In genomic region chrX:82813671-82814078, GRCh38 we compare ENCODE assay signal across 13 cellular contexts.
DNase-seq lines count a peak whose midpoint lies in the region; ATAC-seq, FAIRE-seq and TF ChIP-seq lines count a peak whose summit lies in the region.
"Had no signal": no experiment of that assay in that cellular context is flagged by ENCODE, and none has a peak within 500 bp of the region (broad histone marks: within the 10 kb centered on the region; RNA-seq: fewer than 3 reads in every experiment).

No MANE protein-coding gene starts in this region.

- H3K9me3 ChIP-seq in A549 (no peaks in the 10 kb centered on the region; the same call in 2 of the 3 replicates), keratinocyte (ENCODE audit: control insufficient read depth, low read depth, low read length) (no peaks in the 10 kb centered on the region), mucosa of descending colon (peaks cover 2% of the 10 kb centered on the region)

- no peak overlapping the region for H3K9ac ChIP-seq in keratinocyte (ENCODE audit: control insufficient read depth, extremely low read depth, insufficient read depth, low read length)

- peak overlapping the region; percentile 56 to 57; a peak in 3 of 6 replicates for H3K27ac ChIP-seq in A549
- H3K27ac ChIP-seq in keratinocyte (ENCODE audit: control insufficient read depth, insufficient read depth, low read length) = peak overlapping the region; percentile 6

- no peak for TF ChIP-seq POLR2A in A549 (IDR thresholded peaks at IDR 0.05; ENCODE audit: low read length)

- H2AFZ ChIP-seq in keratinocyte (ENCODE audit: control insufficient read depth, low read length) = no peak overlapping the region

- peak; percentile 25 to 61 for TF ChIP-seq RAD21 in A549 (conservative IDR thresholded peaks at IDR 0.05 in 1 of 2, IDR thresholded peaks at IDR 0.05 in 1 of 2)

- in situ Hi-C loops in astrocyte of the cerebellum (cut with HindIII; ENCODE audit: low sequenced_read_pairs) = no loop called here

- CTCF ChIA-PET in A549 (lab: Yijun Ruan, JAX) = no interaction called here

- dilution Hi-C loops in keratinocyte (cut with MboI; ENCODE audit: extremely low pct_ligation_motif_present, low sequenced_read_pairs) = no loop called here

- H3K4me1 ChIP-seq in A549 (peaks cover 12% of the 10 kb centered on the region; the same call in 2 of the 3 replicates), keratinocyte (ENCODE audit: control insufficient read depth, extremely low read depth, insufficient read depth, low read length) (peaks cover 12% of the 10 kb centered on the region), mucosa of descending colon (ENCODE audit: low read depth) (no peaks in the 10 kb centered on the region)

- H3K79me2 ChIP-seq in keratinocyte (ENCODE audit: control insufficient read depth, insufficient read depth, low read length) = no peaks in the 10 kb centered on the region

- no peaks in the 10 kb centered on the region for H3K27me3 ChIP-seq in keratinocyte (ENCODE audit: control insufficient read depth, extremely low read depth, insufficient read depth, low read length)

- TF ChIP-seq CTCF in A549 (IDR thresholded peaks at IDR 0.05) = no peak
- no peak for TF ChIP-seq CTCF in astrocyte of the cerebellum (IDR thresholded peaks at IDR 0.05; ENCODE audit: low read depth, low read length, missing control alignments)
- TF ChIP-seq CTCF in keratinocyte (optimal IDR thresholded peaks at IDR 0.05 in 1 of 3, IDR thresholded peaks at IDR 0.05 in 1 of 3, conservative IDR thresholded peaks at IDR 0.05 in 1 of 3; ENCODE audit: extremely low read depth in 1 of 3, insufficient read depth in 2 of 3, low read length in 3 of 3) = no peak
- TF ChIP-seq CTCF in mucosa of descending colon (IDR thresholded peaks at IDR 0.05) = no peak

- POLR2A ChIA-PET in A549 (lab: Yijun Ruan, JAX) = no interaction called here

- H3K4me3 ChIP-seq in A549 = no peak overlapping the region
- no peak overlapping the region for H3K4me3 ChIP-seq in astrocyte of the cerebellum (ENCODE audit: low read depth, low read length)
- H3K4me3 ChIP-seq in keratinocyte (ENCODE audit: control insufficient read depth in 2 of 3, extremely low read depth in 1 of 3, insufficient read depth in 2 of 3, low read depth in 1 of 3, low read length in 3 of 3) = no peak overlapping the region
- no peak overlapping the region for H3K4me3 ChIP-seq in mucosa of descending colon

- FAIRE-seq in A549 (lab: Jason Lieb, UNC) (peak; percentile 100), keratinocyte (lab: Jason Lieb, UNC) (peak; percentile 84)
- FAIRE-seq: frontal cortex had no signal

- ATAC-seq in A549 = peak; percentile 87 to 99
- ATAC-seq in GM21528 (IDR thresholded peaks at IDR 0.05; ENCODE audit: low FRiP score, unreplicated experiment) = no peak
- ATAC-seq in mucosa of descending colon = no peak
- ATAC-seq in HG02642 (IDR thresholded peaks at IDR 0.05; ENCODE audit: poor library complexity, unreplicated experiment) = no peak
- ATAC-seq: T-cell had no signal

- H3K36me3 ChIP-seq in keratinocyte (ENCODE audit: control insufficient read depth in 2 of 2, extremely low read depth in 1 of 2, insufficient read depth in 2 of 2, low read length in 2 of 2) = no peaks in the 10 kb centered on the region
- no peaks in the 10 kb centered on the region for H3K36me3 ChIP-seq in mucosa of descending colon (ENCODE audit: low read depth)

- TF ChIP-seq EP300 in A549 (IDR thresholded peaks at IDR 0.05) = peak; percentile 71 to 81; a peak in 3 of 5 replicates

- DNase-seq in A549 (ENCODE audit: low read depth in 1 of 2, low spot score in 1 of 2) (peak; percentile 22 to 86), HuH-7.5 (ENCODE audit: low spot score) (peak; percentile 0), astrocyte of the cerebellum (ENCODE audit: low read depth) (peak; percentile 87), keratinocyte (ENCODE audit: low read depth, low spot score) (peak; percentile 85), C1 segment of cervical spinal cord (lab: John Stamatoyannopoulos, UW) (no peak), mucosa of descending colon (no peak)
- DNase-seq: amygdala, midbrain, NCI-H2107, T-cell had no signal

- peak overlapping the region; percentile 62 for H3K4me2 ChIP-seq in A549
- H3K4me2 ChIP-seq in keratinocyte (ENCODE audit: control insufficient read depth, extremely low read depth, insufficient read depth, low read depth, low read length) = peak overlapping the region; percentile 5

- no peaks in the 10 kb centered on the region for H3K9me1 ChIP-seq in keratinocyte (ENCODE audit: control insufficient read depth, extremely low read depth, insufficient read depth, low read length)

- 0% methylated on average over 1 of the region's 1 CpG for WGBS in A549 (ENCODE audit: missing lambda C conversion rate)

- intact Hi-C loops in mucosa of descending colon (cut with DNase I, micrococcal nuclease) = no loop called here

- H4K20me1 ChIP-seq in keratinocyte (ENCODE audit: control insufficient read depth, extremely low read depth, insufficient read depth, low read length) = no peaks in the 10 kb centered on the region

TF ChIP-seq in A549, 52 proteins besides CTCF, POLR2A, EP300 and RAD21:
- peak; percentile 83; the same call in 1 of the 3 replicates for TF ChIP-seq BCL3 (IDR thresholded peaks at IDR 0.05)
- TF ChIP-seq RCOR1 (IDR thresholded peaks at IDR 0.05; ENCODE audit: low read depth, low read length) = no peak
- peak; percentile 92 for TF ChIP-seq FOSL2 (IDR thresholded peaks at IDR 0.05)
- peak; percentile 92 for TF ChIP-seq FOSL2 (CRISPR knock-in tag; IDR thresholded peaks at IDR 0.05)
- no peak for TF ChIP-seq KDM5A (IDR thresholded peaks at IDR 0.05)
- TF ChIP-seq BHLHE40 (IDR thresholded peaks at IDR 0.05; ENCODE audit: low read depth, low read length) = no peak
- TF ChIP-seq HMGXB4 (CRISPR knock-in tag; IDR thresholded peaks at IDR 0.05; ENCODE audit: borderline replicate concordance) = no peak
- TF ChIP-seq JUN (IDR thresholded peaks at IDR 0.05) = peak; percentile 81 to 82; a peak in 4 of 5 replicates
- TF ChIP-seq JUNB (IDR thresholded peaks at IDR 0.05) = peak; percentile 96
- TF ChIP-seq HEYL (CRISPR knock-in tag; IDR thresholded peaks at IDR 0.05) = no peak
- no peak for TF ChIP-seq HOXB5 (CRISPR knock-in tag; IDR thresholded peaks at IDR 0.05)
- peak; percentile 84 for TF ChIP-seq GATA3 (IDR thresholded peaks at IDR 0.05; ENCODE audit: borderline replicate concordance)
- TF ChIP-seq MAX (IDR thresholded peaks at IDR 0.05) = peak; percentile 49
- TF ChIP-seq FOXS1 (CRISPR knock-in tag; IDR thresholded peaks at IDR 0.05) = 0 out of 2 replicates have a peak, but pooled peaks have one; percentile 32
- TF ChIP-seq SMC3 (IDR thresholded peaks at IDR 0.05) = peak; percentile 29; the same call in 1 of the 3 replicates
- TF ChIP-seq CEBPB (IDR thresholded peaks at IDR 0.05) = peak; percentile 63 to 75; a peak in 3 of 4 replicates
- TF ChIP-seq HES2 (IDR thresholded peaks at IDR 0.05) = peak; percentile 69
- peak; percentile 27 for TF ChIP-seq ZFP36 (IDR thresholded peaks at IDR 0.05; ENCODE audit: borderline replicate concordance, partially characterized antibody)

Comparison
In these comparisons a context has a peak if more than half of its experiments do, and no peak if none do; other contexts are left out.
1. ATAC-seq: peak in A549 (2 of 2); none in GM21528 (single experiment), mucosa of descending colon (single experiment) and HG02642 (single experiment).
2. DNase-seq: peak in A549 (2 of 2), HuH-7.5 (single experiment), astrocyte of the cerebellum (single experiment) and keratinocyte (single experiment); none in C1 segment of cervical spinal cord (0 of 14) and mucosa of descending colon (0 of 3).